1 cellular context compared by ENCODE assay signal in genomic region chr5:11306365-11306764, GRCh38.
TF ChIP-seq lines count a peak whose summit lies in the region.

No MANE protein-coding gene starts in this region.

TF ChIP-seq in HepG2, 621 proteins besides CTCF, POLR2A, EP300 and RAD21 (continued from another document):
- TF ChIP-seq STAT5B (CRISPR knock-in tag; IDR thresholded peaks at IDR 0.05), result no peak
